18 cellular contexts compared by ENCODE assay signal in genomic region chr4:184548321-184548650, GRCh38.
DNase-seq lines count a peak whose midpoint lies in the region; ATAC-seq and TF ChIP-seq lines count a peak whose summit lies in the region.
"Had no signal": no experiment of that assay in that cellular context is flagged by ENCODE, and none has a peak within 500 bp of the region (broad histone marks: within the 10 kb centered on the region; RNA-seq: fewer than 3 reads in every experiment).

No MANE protein-coding gene starts in this region.

- in situ Hi-C loops in Panc1 (cut with HindIII; ENCODE audit: low pct_unique_long_range_greater_than_20kb, low sequenced_read_pairs) = no loop called here

- H3K9me2 ChIP-seq in GM23338 (ENCODE audit: insufficient read depth) = no peaks in the 10 kb centered on the region; the same call in 1 of the 2 replicates
- H3K9me2 ChIP-seq in hepatocyte (replicated peaks; ENCODE audit: insufficient read depth) = no peaks in the 10 kb centered on the region

- peak overlapping the region; percentile 72; the same call in 1 of the 2 replicates for H3K27ac Mint-ChIP-seq in GM23338
- no peak overlapping the region for H3K27ac Mint-ChIP-seq in osteocyte (ENCODE audit: unreplicated experiment)

- H3K79me2 ChIP-seq in GM23338 (replicated peaks; ENCODE audit: insufficient read depth) (no peaks in the 10 kb centered on the region), hepatocyte (no peaks in the 10 kb centered on the region)

- H3K27ac ChIP-seq in GM23338 (ENCODE audit: low read depth) = no peak overlapping the region
- H3K27ac ChIP-seq in Panc1 (ENCODE audit: low read length) = 0 out of 2 replicates have a peak overlapping the region, but pooled peaks have one; percentile 44
- no peak overlapping the region for H3K27ac ChIP-seq in hepatocyte
- H3K27ac ChIP-seq in tibial artery = no peak overlapping the region
- no peak overlapping the region for H3K27ac ChIP-seq in testis
- H3K27ac ChIP-seq: brain microvascular endothelial cell, VCaP had no signal

- peaks cover 5% of the 10 kb centered on the region; the same call in 1 of the 2 replicates for H3K4me1 ChIP-seq in GM23338 (ENCODE audit: insufficient read depth)
- H3K4me1 ChIP-seq in Panc1 (ENCODE audit: control insufficient read depth, insufficient read depth, low read length) = no peaks in the 10 kb centered on the region
- no peaks in the 10 kb centered on the region for H3K4me1 ChIP-seq in hepatocyte (ENCODE audit: insufficient read depth)
- no peaks in the 10 kb centered on the region for H3K4me1 ChIP-seq in tibial artery
- no peaks in the 10 kb centered on the region for H3K4me1 ChIP-seq in testis

- no peak for TF ChIP-seq POLR2A in testis (IDR thresholded peaks at IDR 0.05)

- H3K4me3 Mint-ChIP-seq in GM23338 (no peak overlapping the region), osteocyte (ENCODE audit: unreplicated experiment) (peak overlapping the region; percentile 65)

- ATAC-seq in GM23338 (no peak), Panc1 (no peak), GM21528 (IDR thresholded peaks at IDR 0.05; ENCODE audit: low FRiP score, unreplicated experiment) (no peak)

- no peaks in the 10 kb centered on the region for H3K9me3 ChIP-seq in Panc1 (ENCODE audit: control insufficient read depth, insufficient read depth, low read depth, low read length)
- H3K9me3 ChIP-seq in hepatocyte (ENCODE audit: low read depth) = no peaks in the 10 kb centered on the region
- no peaks in the 10 kb centered on the region for H3K9me3 ChIP-seq in tibial artery
- no peaks in the 10 kb centered on the region for H3K9me3 ChIP-seq in testis
- H3K9me3 ChIP-seq: BLaER1 had no signal

- H2AFZ ChIP-seq in GM23338 (peak overlapping the region; percentile 97), hepatocyte (peak overlapping the region; percentile 33)

- TF ChIP-seq CTCF in GM23338 (conservative IDR thresholded peaks at IDR 0.05; ENCODE audit: low read depth in 2 of 2) (no peak), Panc1 (IDR thresholded peaks at IDR 0.05) (no peak), hepatocyte (IDR thresholded peaks at IDR 0.05; ENCODE audit: poor library complexity) (no peak), osteocyte (IDR thresholded peaks at IDR 0.05) (no peak), tibial artery (IDR thresholded peaks at IDR 0.05) (no peak), testis (IDR thresholded peaks at IDR 0.05) (no peak)

- H3F3A ChIP-seq in GM23338 (replicated peaks; ENCODE audit: low read depth) = no peaks in the 10 kb centered on the region

- no peaks in the 10 kb centered on the region; the same call in 1 of the 2 replicates for H3K36me3 ChIP-seq in GM23338 (ENCODE audit: insufficient read depth)
- no peaks in the 10 kb centered on the region for H3K36me3 ChIP-seq in Panc1 (ENCODE audit: control insufficient read depth, insufficient read depth, low read length)
- no peaks in the 10 kb centered on the region for H3K36me3 ChIP-seq in hepatocyte (replicated peaks; ENCODE audit: insufficient read depth, low read depth)
- no peaks in the 10 kb centered on the region for H3K36me3 ChIP-seq in tibial artery
- no peaks in the 10 kb centered on the region for H3K36me3 ChIP-seq in testis (ENCODE audit: low read depth, missing control alignments)
- H3K36me3 ChIP-seq: BLaER1, brain microvascular endothelial cell had no signal

- H3K4me1 Mint-ChIP-seq in GM23338 (peaks cover 11% of the 10 kb centered on the region), osteocyte (ENCODE audit: unreplicated experiment) (peaks cover 15% of the 10 kb centered on the region)

- H4K20me1 ChIP-seq in GM23338 (replicated peaks; ENCODE audit: insufficient read depth) = no peaks in the 10 kb centered on the region
- no peaks in the 10 kb centered on the region for H4K20me1 ChIP-seq in hepatocyte (ENCODE audit: insufficient read depth, poor library complexity, severe bottlenecking)
- H4K20me1 ChIP-seq: BLaER1 had no signal

- H3K27me3 Mint-ChIP-seq in GM23338 (ENCODE audit: insufficient read depth, low read depth, poor library complexity) = peaks cover 8% of the 10 kb centered on the region
- H3K27me3 Mint-ChIP-seq in osteocyte (ENCODE audit: unreplicated experiment) = peaks cover 8% of the 10 kb centered on the region

- DNase-seq in GM23338 (ENCODE audit: low spot score) = peak; percentile 45
- DNase-seq in Panc1 (ENCODE audit: low read depth, low spot score) = no peak
- DNase-seq in hepatocyte (ENCODE audit: low spot score) = no peak
- DNase-seq in osteocyte (ENCODE audit: extremely low spot score, unreplicated experiment) = no peak
- DNase-seq in tibial artery = no peak
- DNase-seq in testis = no peak
- DNase-seq in GF-D8 (lab: John Stamatoyannopoulos, UW) = no peak
- DNase-seq: activated naive CD4-positive, alpha-beta T cell; brain microvascular endothelial cell; DMS79 treated with DMSO at 0.1 percent for 48 hours; effector CD8-positive, alpha-beta T cell; foreskin fibroblast; midbrain; NCI-H1048; NCI-H2171 had no signal

- H3K4me3 ChIP-seq in GM23338 = peak overlapping the region; percentile 29; the same call in 1 of the 2 replicates
- H3K4me3 ChIP-seq in Panc1 (ENCODE audit: low read depth in 2 of 2, low read length in 2 of 2) = peak overlapping the region; percentile 39 to 60
- no peak overlapping the region for H3K4me3 ChIP-seq in hepatocyte
- no peak overlapping the region for H3K4me3 ChIP-seq in tibial artery
- peak overlapping the region in 1 of 2 donors; percentile 31 for H3K4me3 ChIP-seq in testis
- H3K4me3 ChIP-seq: BLaER1 had no signal

- CTCF ChIA-PET in Panc1 (lab: Charles Lee) = interaction anchor here (0.7 kb wide), 1 partner anchor 359 kb away, joined by 5 read pairs; no protein-coding TSS in a partner anchor

- WGBS in hepatocyte (ENCODE audit: low lambda C conversion rate, missing lambda C conversion rate) = 49% methylated on average over 4 of the region's 4 CpGs
- 29 to 39% methylated on average over 4 of the region's 4 CpGs for WGBS in testis, 2 donors

- BruUV-seq in Panc1 (replicated peaks; lab: Mats Ljungman, UMichigan) = no TSS peak

- intact Hi-C loops in Panc1 (cut with micrococcal nuclease; ENCODE audit: unreplicated experiment) = no loop called here
- intact Hi-C loops in tibial artery (cut with DNase I; ENCODE audit: low total_unique reads) = loop anchor here (5.0 kb wide), 1 partner anchor 1031 kb away; no protein-coding TSS in a partner anchor
- intact Hi-C loops in testis (cut with DNase I; ENCODE audit: low total_unique reads) = no loop called here

- POLR2A ChIA-PET in Panc1 (lab: Charles Lee) = interaction anchor here (0.6 kb wide), 1 partner anchor 213 kb away, joined by 4 read pairs; no protein-coding TSS in a partner anchor

- H3K9me3 Mint-ChIP-seq in GM23338 = no peaks in the 10 kb centered on the region; the same call in 2 of the 3 replicates
- H3K9me3 Mint-ChIP-seq in osteocyte (ENCODE audit: unreplicated experiment) = no peaks in the 10 kb centered on the region

- peak overlapping the region; percentile 66 for H3K4me2 ChIP-seq in GM23338
- H3K4me2 ChIP-seq in hepatocyte = peak overlapping the region; percentile 57

- H3K27me3 ChIP-seq in GM23338 (ENCODE audit: insufficient read depth) (no peaks in the 10 kb centered on the region), Panc1 (ENCODE audit: control insufficient read depth, insufficient read depth, low read length) (no peaks in the 10 kb centered on the region), hepatocyte (no peaks in the 10 kb centered on the region), tibial artery (peaks cover 0 to 13% of the 10 kb centered on the region in 2 donors), testis (no peaks in the 10 kb centered on the region)
- H3K27me3 ChIP-seq: BLaER1, brain microvascular endothelial cell had no signal

- no peaks in the 10 kb centered on the region for H3K36me3 Mint-ChIP-seq in GM23338 (ENCODE audit: low read depth)
- no peaks in the 10 kb centered on the region for H3K36me3 Mint-ChIP-seq in osteocyte (ENCODE audit: unreplicated experiment)

TF ChIP-seq in GM23338, 12 proteins besides CTCF, POLR2A, EP300 and RAD21:
- no peak for TF ChIP-seq REST (IDR thresholded peaks at IDR 0.05; ENCODE audit: unreplicated experiment)

Comparison
In these comparisons a context has a peak if more than half of its experiments do, and no peak if none do; other contexts are left out.
1. H3K4me3 ChIP-seq: peak in GM23338 (single experiment) and Panc1 (2 of 2); none in hepatocyte (single experiment) and tibial artery (0 of 2).